In the genomic region with DNA sequence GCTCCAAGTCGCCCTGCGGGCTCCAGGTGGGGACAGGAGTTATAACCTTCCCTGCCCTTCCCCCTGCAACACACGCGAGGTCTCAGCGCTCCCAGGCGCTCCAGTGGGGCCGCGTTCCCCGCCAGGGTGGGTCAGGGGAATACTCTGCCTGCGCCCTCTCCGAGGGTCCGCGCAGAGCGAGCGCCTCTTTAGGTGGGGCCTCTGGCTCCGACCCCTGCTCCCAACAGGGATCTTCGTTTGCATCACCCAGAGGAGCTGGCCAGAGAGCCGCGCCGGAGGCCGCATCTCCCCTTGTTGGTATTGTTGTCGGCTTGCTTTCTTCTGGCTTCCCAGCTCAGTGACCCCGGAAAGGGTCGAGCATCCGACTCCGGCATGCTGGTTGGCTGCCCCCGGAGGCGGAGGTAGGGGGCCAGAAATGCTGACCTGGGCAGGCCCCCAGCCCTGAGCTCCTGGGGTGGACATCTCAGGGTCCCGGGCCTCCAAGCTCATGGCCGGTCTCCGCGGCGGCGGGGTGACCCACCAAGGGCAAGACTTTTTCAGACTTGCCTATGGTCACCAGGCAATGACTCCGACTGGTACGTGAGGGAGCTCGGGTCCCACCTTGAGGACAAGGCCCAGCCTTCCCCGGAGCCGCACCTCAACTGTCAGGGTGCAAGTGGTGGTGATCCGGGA, we compare ENCODE assay signal across 1 cellular context.
A peak's percentile ranks its signal among the peaks of the same experiment; 100 is the strongest.
TF ChIP-seq lines count a peak whose summit lies in the region.

No MANE protein-coding gene starts in this region.

TF ChIP-seq in H1, 55 proteins besides CTCF, POLR2A, EP300 and RAD21:
- peak; percentile 62 for TF ChIP-seq EZH2 (IDR thresholded peaks at IDR 0.05; ENCODE audit: low read depth, low read length, severe bottlenecking)
- no peak for TF ChIP-seq TCF12 (IDR thresholded peaks at IDR 0.05; ENCODE audit: low read depth, low read length)
- TF ChIP-seq, protein P1, sequence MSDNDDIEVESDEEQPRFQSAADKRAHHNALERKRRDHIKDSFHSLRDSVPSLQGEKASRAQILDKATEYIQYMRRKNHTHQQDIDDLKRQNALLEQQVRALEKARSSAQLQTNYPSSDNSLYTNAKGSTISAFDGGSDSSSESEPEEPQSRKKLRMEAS (IDR thresholded peaks at IDR 0.05): no peak
- no peak for TF ChIP-seq SAP30 (IDR thresholded peaks at IDR 0.05; ENCODE audit: insufficient read depth, insufficient replicate concordance, low read length)
- no peak for TF ChIP-seq BCL11A (IDR thresholded peaks at IDR 0.05; ENCODE audit: low read depth in 2 of 2, low read length in 2 of 2)
- TF ChIP-seq PHF8 (conservative IDR thresholded peaks at IDR 0.05; ENCODE audit: low read depth, low read length): no peak
- no peak for TF ChIP-seq JUN (IDR thresholded peaks at IDR 0.05; ENCODE audit: low read depth, low read length)
- peak; percentile 12 for TF ChIP-seq KDM4A (IDR thresholded peaks at IDR 0.05; ENCODE audit: low read depth, low read length, severe bottlenecking)
- no peak for TF ChIP-seq CREB1 (IDR thresholded peaks at IDR 0.05)
- TF ChIP-seq NRF1 (IDR thresholded peaks at IDR 0.05; ENCODE audit: low read depth, low read length): no peak
- no peak for TF ChIP-seq YY1 (IDR thresholded peaks at IDR 0.05; ENCODE audit: low read depth, low read length)
- TF ChIP-seq TBP (IDR thresholded peaks at IDR 0.05; ENCODE audit: low read depth, low read length): no peak
- no peak for TF ChIP-seq RFX5 (IDR thresholded peaks at IDR 0.05; ENCODE audit: borderline replicate concordance, low read depth, low read length)
- TF ChIP-seq EGR1 (IDR thresholded peaks at IDR 0.05; ENCODE audit: borderline replicate concordance, low read depth, low read length): no peak
- no peak for TF ChIP-seq SIRT6 (IDR thresholded peaks at IDR 0.05; ENCODE audit: low read length)
- no peak for TF ChIP-seq ASH2L (IDR thresholded peaks at IDR 0.05; ENCODE audit: low read length)
- peak; percentile 80 for TF ChIP-seq SUZ12 (IDR thresholded peaks at IDR 0.05; ENCODE audit: low read length)
